Comparison of ENCODE assay signal across 1 cellular context in genomic region chr20:4673371-4674001, GRCh38.
A peak's percentile ranks its signal among the peaks of the same experiment; 100 is the strongest.
TF ChIP-seq lines count a peak whose summit lies in the region.

No MANE protein-coding gene starts in this region.

TF ChIP-seq in K562, 482 proteins besides CTCF, POLR2A, EP300 and RAD21 (continues in another document):
- peak; percentile 80 to 83 for TF ChIP-seq ARNT (IDR thresholded peaks at IDR 0.05)
- 0 out of 2 replicates have a peak, but pooled peaks have one; percentile 23 for TF ChIP-seq ETV1 (tag; conservative IDR thresholded peaks at IDR 0.05; ENCODE audit: low read depth)
- TF ChIP-seq TCF3 (CRISPR knock-in tag; IDR thresholded peaks at IDR 0.05): peak; percentile 97
- TF ChIP-seq MNT (conservative IDR thresholded peaks at IDR 0.05): peak; percentile 40 to 59; a peak in 3 of 4 replicates
- 0 out of 2 replicates have a peak, but pooled peaks have one; percentile 30 for TF ChIP-seq TCF7 (IDR thresholded peaks at IDR 0.05; ENCODE audit: borderline replicate concordance)
- TF ChIP-seq MXI1 (IDR thresholded peaks at IDR 0.05; ENCODE audit: low read depth, low read length): peak; percentile 29; the same call in 1 of the 2 replicates
- TF ChIP-seq RNF2 (IDR thresholded peaks at IDR 0.05): 0 out of 2 replicates have a peak, but pooled peaks have one; percentile 64
- peak; percentile 94 for TF ChIP-seq CBFA2T2 (conservative IDR thresholded peaks at IDR 0.05)
- no peak for TF ChIP-seq ZBED1 (IDR thresholded peaks at IDR 0.05)
- no peak for TF ChIP-seq ZNF696 (CRISPR knock-in tag; conservative IDR thresholded peaks at IDR 0.05)
- peak; percentile 87 for TF ChIP-seq DPF2 (IDR thresholded peaks at IDR 0.05)
- TF ChIP-seq MAFF (IDR thresholded peaks at IDR 0.05; ENCODE audit: low read length): no peak
- TF ChIP-seq MGA (IDR thresholded peaks at IDR 0.05): peak; percentile 64
- peak; percentile 79 for TF ChIP-seq MTA2 (IDR thresholded peaks at IDR 0.05; ENCODE audit: low read depth)
- TF ChIP-seq JUNB (CRISPR knock-in tag; conservative IDR thresholded peaks at IDR 0.05): no peak
- TF ChIP-seq KDM1A (IDR thresholded peaks at IDR 0.05): peak; percentile 83 to 88
- no peak for TF ChIP-seq SIN3A (IDR thresholded peaks at IDR 0.05; ENCODE audit: borderline replicate concordance in 2 of 2, control insufficient read depth in 1 of 2, low read depth in 2 of 2, low read length in 2 of 2)
- TF ChIP-seq CSDE1 (IDR thresholded peaks at IDR 0.05): no peak
- peak; percentile 80 for TF ChIP-seq HDAC3 (IDR thresholded peaks at IDR 0.05; ENCODE audit: borderline replicate concordance, partially characterized antibody)
- no peak for TF ChIP-seq UBTF (IDR thresholded peaks at IDR 0.05; ENCODE audit: borderline replicate concordance in 1 of 2, low read depth in 2 of 2, low read length in 2 of 2)
- peak; percentile 24; the same call in 1 of the 2 replicates for TF ChIP-seq JUND (IDR thresholded peaks at IDR 0.05; ENCODE audit: borderline replicate concordance, low read depth, low read length)
- no peak for TF ChIP-seq JUND (tag; IDR thresholded peaks at IDR 0.05; ENCODE audit: borderline replicate concordance, low read depth, low read length)
- peak; percentile 66; the same call in 1 of the 2 replicates for TF ChIP-seq ZNF609 (CRISPR knock-in tag; IDR thresholded peaks at IDR 0.05; ENCODE audit: borderline replicate concordance)
- TF ChIP-seq KLF6 (CRISPR knock-in tag; IDR thresholded peaks at IDR 0.05; ENCODE audit: borderline replicate concordance): no peak
- TF ChIP-seq NRF1 (conservative IDR thresholded peaks at IDR 0.05 in 1 of 2, IDR thresholded peaks at IDR 0.05 in 1 of 2): 0 out of 4 replicates have a peak, but pooled peaks of 1 of the 2 experiments have one; percentile 45
- TF ChIP-seq SOX6 (IDR thresholded peaks at IDR 0.05): peak; percentile 77
- peak; percentile 86 for TF ChIP-seq NFIC (IDR thresholded peaks at IDR 0.05)
- TF ChIP-seq RCOR1 (IDR thresholded peaks at IDR 0.05; ENCODE audit: borderline replicate concordance in 1 of 2, low read depth in 2 of 2, low read length in 2 of 2): peak in 1 of 2 experiments; percentile 82; a peak in 3 of 4 replicates
- TF ChIP-seq SMAD4 (CRISPR knock-in tag; conservative IDR thresholded peaks at IDR 0.05): peak; percentile 80
- peak; percentile 78 for TF ChIP-seq PML (IDR thresholded peaks at IDR 0.05; ENCODE audit: low read length)
- no peak for TF ChIP-seq PHF8 (IDR thresholded peaks at IDR 0.05; ENCODE audit: borderline replicate concordance, low read length)
- peak; percentile 85 for TF ChIP-seq LCOR (CRISPR knock-in tag; IDR thresholded peaks at IDR 0.05)
- peak; percentile 92 for TF ChIP-seq POLR2AphosphoS5 (IDR thresholded peaks at IDR 0.05; ENCODE audit: control insufficient read depth, insufficient read depth, low read depth, low read length)
- TF ChIP-seq CREB1 (IDR thresholded peaks at IDR 0.05): 0 out of 2 replicates have a peak, but pooled peaks have one; percentile 27
- no peak for TF ChIP-seq CREB1 (CRISPR knock-in tag; IDR thresholded peaks at IDR 0.05)
- no peak for TF ChIP-seq DDX20 (tag; IDR thresholded peaks at IDR 0.05; ENCODE audit: low read depth)
- peak; percentile 78; the same call in 1 of the 2 replicates for TF ChIP-seq FOXM1 (IDR thresholded peaks at IDR 0.05; ENCODE audit: low read depth)
- no peak for TF ChIP-seq FOXM1 (CRISPR knock-in tag; IDR thresholded peaks at IDR 0.05; ENCODE audit: low read depth)
- peak; percentile 34; the same call in 1 of the 2 replicates for TF ChIP-seq SP1 (CRISPR knock-in tag; IDR thresholded peaks at IDR 0.05)
